In genomic region chr2:212227755-212228154, GRCh38 we compare ENCODE assay signal across 9 cellular contexts.
DNase-seq lines count a peak whose midpoint lies in the region; ATAC-seq and TF ChIP-seq lines count a peak whose summit lies in the region.
"Had no signal": no experiment of that assay in that cellular context is flagged by ENCODE, and none has a peak within 500 bp of the region (broad histone marks: within the 10 kb centered on the region; RNA-seq: fewer than 3 reads in every experiment).

No MANE protein-coding gene starts in this region.

- DNase-seq in AG08396 (ENCODE audit: low spot score) (peak; percentile 32), LNCaP clone FGC (ENCODE audit: low read depth) (peak; percentile 79), RPMI7951 (ENCODE audit: low read depth) (peak; percentile 13), left cardiac atrium (peak; percentile 29), epidermal melanocyte (ENCODE audit: insufficient read length, low spot score) (no peak), hepatic stellate cell (ENCODE audit: low spot score) (no peak)
- no peak for DNase-seq in activated CD8-positive, alpha-beta memory T cell treated with anti-CD3 and anti-CD28 coated beads, Interleukin-2, amount 10 ng/mL, durations not matched to agents 7 days and 5 days
- DNase-seq: CD4-positive, CD25-positive, alpha-beta regulatory T cell had no signal

- intact Hi-C loops in left cardiac atrium (cut with DNase I) = no loop called here

- H3K27me3 Mint-ChIP-seq in activated CD8-positive, alpha-beta memory T cell treated with anti-CD3 and anti-CD28 coated beads, Interleukin-2, amount 10 ng/mL, durations not matched to agents 7 days and 5 days = no peaks in the 10 kb centered on the region

- CTCF ChIA-PET in activated CD8-positive, alpha-beta memory T cell treated with anti-CD3 and anti-CD28 coated beads, Interleukin-2, amount 10 ng/mL, durations not matched to agents 7 days and 5 days (lab: Charles Lee) = no interaction called here

- TF ChIP-seq CTCF in LNCaP clone FGC (IDR thresholded peaks at IDR 0.05; ENCODE audit: control insufficient read depth, extremely low read depth, insufficient read depth) = no peak

- ATAC-seq in left cardiac atrium = peak; percentile 57 to 63
- no peak for ATAC-seq in activated CD8-positive, alpha-beta memory T cell treated with anti-CD3 and anti-CD28 coated beads, Interleukin-2, amount 10 ng/mL, durations not matched to agents 7 days and 5 days
- ATAC-seq in GM18870 (IDR thresholded peaks at IDR 0.05; ENCODE audit: unreplicated experiment) = no peak

- no peak overlapping the region for H3K4me3 Mint-ChIP-seq in activated CD8-positive, alpha-beta memory T cell treated with anti-CD3 and anti-CD28 coated beads, Interleukin-2, amount 10 ng/mL, durations not matched to agents 7 days and 5 days
- H3K4me3 Mint-ChIP-seq: CD4-positive, CD25-positive, alpha-beta regulatory T cell had no signal

- H3K9me3 Mint-ChIP-seq in activated CD8-positive, alpha-beta memory T cell treated with anti-CD3 and anti-CD28 coated beads, Interleukin-2, amount 10 ng/mL, durations not matched to agents 7 days and 5 days (ENCODE audit: low read depth) = peaks cover 4% of the 10 kb centered on the region

- no peak overlapping the region for H3K27ac Mint-ChIP-seq in activated CD8-positive, alpha-beta memory T cell treated with anti-CD3 and anti-CD28 coated beads, Interleukin-2, amount 10 ng/mL, durations not matched to agents 7 days and 5 days
- H3K27ac Mint-ChIP-seq: CD4-positive, CD25-positive, alpha-beta regulatory T cell had no signal

- H3K36me3 Mint-ChIP-seq in activated CD8-positive, alpha-beta memory T cell treated with anti-CD3 and anti-CD28 coated beads, Interleukin-2, amount 10 ng/mL, durations not matched to agents 7 days and 5 days = no peaks in the 10 kb centered on the region
- H3K36me3 Mint-ChIP-seq: CD4-positive, CD25-positive, alpha-beta regulatory T cell had no signal

- no peak overlapping the region for H3K4me3 ChIP-seq in LNCaP clone FGC (ENCODE audit: low read depth, low read length)

- no peaks in the 10 kb centered on the region for H3K4me1 Mint-ChIP-seq in activated CD8-positive, alpha-beta memory T cell treated with anti-CD3 and anti-CD28 coated beads, Interleukin-2, amount 10 ng/mL, durations not matched to agents 7 days and 5 days
- H3K4me1 Mint-ChIP-seq: CD4-positive, CD25-positive, alpha-beta regulatory T cell had no signal

Comparison
In these comparisons a context has a peak if more than half of its experiments do, and no peak if none do; other contexts are left out.
1. DNase-seq: peak in AG08396 (single experiment), LNCaP clone FGC (single experiment), RPMI7951 (single experiment) and left cardiac atrium (single experiment); none in epidermal melanocyte (single experiment), activated CD8-positive, alpha-beta memory T cell treated with anti-CD3 and anti-CD28 coated beads, Interleukin-2, amount 10 ng/mL, durations not matched to agents 7 days and 5 days (single experiment) and hepatic stellate cell (single experiment).
2. ATAC-seq: peak in left cardiac atrium (2 of 2); none in activated CD8-positive, alpha-beta memory T cell treated with anti-CD3 and anti-CD28 coated beads, Interleukin-2, amount 10 ng/mL, durations not matched to agents 7 days and 5 days (single experiment) and GM18870 (single experiment).